Comparison of ENCODE assay signal across 1 cellular context in the genomic region with DNA sequence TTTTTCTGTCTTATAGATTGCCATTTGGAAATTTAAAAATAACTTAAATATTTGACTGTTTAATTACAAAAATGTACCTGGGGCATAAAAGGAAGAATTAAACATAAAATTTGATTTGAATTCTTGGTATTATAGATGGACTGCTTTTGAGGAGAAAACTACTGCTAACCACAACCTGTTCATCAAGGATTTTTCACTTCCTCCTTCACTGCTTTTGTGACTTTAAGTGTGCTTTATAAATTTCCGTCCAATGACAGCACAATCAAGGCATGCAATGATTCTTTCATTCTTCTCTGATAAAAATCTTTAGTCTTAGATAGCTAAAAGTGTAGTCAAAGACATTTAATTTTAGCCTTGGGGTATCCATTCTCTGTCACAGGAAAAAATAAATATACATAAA.
TF ChIP-seq lines count a peak whose summit lies in the region.

No MANE protein-coding gene starts in this region.

TF ChIP-seq in WTC11, 78 proteins besides CTCF, POLR2A, EP300 and RAD21 (continued from another document):
- TF ChIP-seq ZNF532 (CRISPR knock-in tag; IDR thresholded peaks at IDR 0.05; ENCODE audit: borderline replicate concordance) (no peak), MAX (CRISPR knock-in tag; IDR thresholded peaks at IDR 0.05) (no peak), SMAD4 (CRISPR knock-in tag; IDR thresholded peaks at IDR 0.05) (no peak), ZNF396 (CRISPR knock-in tag; IDR thresholded peaks at IDR 0.05; ENCODE audit: borderline replicate concordance) (no peak), ATF3 (CRISPR knock-in tag; conservative IDR thresholded peaks at IDR 0.05) (no peak), AR (CRISPR knock-in tag; IDR thresholded peaks at IDR 0.05) (no peak)
- TF ChIP-seq, protein P1, sequence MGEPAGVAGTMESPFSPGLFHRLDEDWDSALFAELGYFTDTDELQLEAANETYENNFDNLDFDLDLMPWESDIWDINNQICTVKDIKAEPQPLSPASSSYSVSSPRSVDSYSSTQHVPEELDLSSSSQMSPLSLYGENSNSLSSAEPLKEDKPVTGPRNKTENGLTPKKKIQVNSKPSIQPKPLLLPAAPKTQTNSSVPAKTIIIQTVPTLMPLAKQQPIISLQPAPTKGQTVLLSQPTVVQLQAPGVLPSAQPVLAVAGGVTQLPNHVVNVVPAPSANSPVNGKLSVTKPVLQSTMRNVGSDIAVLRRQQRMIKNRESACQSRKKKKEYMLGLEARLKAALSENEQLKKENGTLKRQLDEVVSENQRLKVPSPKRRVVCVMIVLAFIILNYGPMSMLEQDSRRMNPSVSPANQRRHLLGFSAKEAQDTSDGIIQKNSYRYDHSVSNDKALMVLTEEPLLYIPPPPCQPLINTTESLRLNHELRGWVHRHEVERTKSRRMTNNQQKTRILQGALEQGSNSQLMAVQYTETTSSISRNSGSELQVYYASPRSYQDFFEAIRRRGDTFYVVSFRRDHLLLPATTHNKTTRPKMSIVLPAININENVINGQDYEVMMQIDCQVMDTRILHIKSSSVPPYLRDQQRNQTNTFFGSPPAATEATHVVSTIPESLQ (CRISPR knock-in tag; IDR thresholded peaks at IDR 0.05): no peak
